8 cellular contexts compared by ENCODE assay signal in genomic region chr19:6516018-6516658, GRCh38. TPM values are rescaled to one million over a fixed set of nuclear protein-coding genes. Genes with fewer than 3 reads are reported as not detected.
DNase-seq lines count a peak whose midpoint lies in the region; ATAC-seq and TF ChIP-seq lines count a peak whose summit lies in the region.

No MANE protein-coding gene starts in this region.

- peak overlapping the region; percentile 31 for H3K4me3 ChIP-seq in endocrine pancreas (ENCODE audit: control insufficient read depth, insufficient read depth, low read length)

- DNase-seq in NCI-H82 (lab: John Stamatoyannopoulos, UW): peak; percentile 98
- DNase-seq in activated CD8-positive, alpha-beta T cell treated with anti-CD3 and anti-CD28 coated beads, Interleukin-2, amount 10 ng/mL, durations not matched to agents 7 days and 5 days: peak; percentile 87
- DNase-seq in memory B cell (ENCODE audit: low spot score in 2 of 2): peak in 1 of 2 donors; percentile 52
- peak; percentile 47 for DNase-seq in stimulated activated CD8-positive, alpha-beta memory T cell treated with anti-CD3 and anti-CD28 coated beads, Interleukin-12 subunit alpha, Interleukin-12 subunit beta, amount 100 ng/mL, for 1 hour (ENCODE audit: low read depth)
- DNase-seq in COR-L47 (lab: John Stamatoyannopoulos, UW): no peak

- POLR2A ChIA-PET in activated CD8-positive, alpha-beta T cell treated with anti-CD3 and anti-CD28 coated beads, Interleukin-2, amount 10 ng/mL, durations not matched to agents 7 days and 5 days (lab: Charles Lee): interaction anchor here (0.7 to 2.0 kb wide), 3 partner anchors 35 to 347 kb away, joined by 3 to 7 read pairs (median 5); partner anchors contain the start of genes DENND1C and GPR108

- H3K27ac Mint-ChIP-seq in activated CD8-positive, alpha-beta T cell treated with anti-CD3 and anti-CD28 coated beads, Interleukin-2, amount 10 ng/mL, durations not matched to agents 7 days and 5 days: peak overlapping the region; percentile 93
- peak overlapping the region; percentile 14 for H3K27ac Mint-ChIP-seq in memory B cell

- CTCF ChIA-PET in activated CD8-positive, alpha-beta T cell treated with anti-CD3 and anti-CD28 coated beads, Interleukin-2, amount 10 ng/mL, durations not matched to agents 7 days and 5 days (lab: Charles Lee): interaction anchor here (0.7 to 3.3 kb wide), 33 partner anchors 8 to 351 kb away, joined by 3 to 29 read pairs (median 5); partner anchors contain the start of genes DENND1C, KHSRP, TNFSF14 and VAV1

- H3K27me3 Mint-ChIP-seq in activated CD8-positive, alpha-beta T cell treated with anti-CD3 and anti-CD28 coated beads, Interleukin-2, amount 10 ng/mL, durations not matched to agents 7 days and 5 days (ENCODE audit: low read depth): no peaks in the 10 kb centered on the region
- no peaks in the 10 kb centered on the region for H3K27me3 Mint-ChIP-seq in memory B cell

- TF ChIP-seq POLR2A in GM10847 (IDR thresholded peaks at IDR 0.05; ENCODE audit: extremely low read depth, insufficient read length): peak; percentile 22

- no peaks in the 10 kb centered on the region for H3K9me3 Mint-ChIP-seq in activated CD8-positive, alpha-beta T cell treated with anti-CD3 and anti-CD28 coated beads, Interleukin-2, amount 10 ng/mL, durations not matched to agents 7 days and 5 days (ENCODE audit: insufficient read depth)
- H3K9me3 Mint-ChIP-seq in memory B cell: no peaks in the 10 kb centered on the region

- peaks cover 33% of the 10 kb centered on the region for H3K4me1 Mint-ChIP-seq in activated CD8-positive, alpha-beta T cell treated with anti-CD3 and anti-CD28 coated beads, Interleukin-2, amount 10 ng/mL, durations not matched to agents 7 days and 5 days (ENCODE audit: low read depth)
- H3K4me1 Mint-ChIP-seq in memory B cell: peaks cover 32% of the 10 kb centered on the region

- peaks cover 4% of the 10 kb centered on the region for H3K27me3 ChIP-seq in endocrine pancreas (ENCODE audit: control insufficient read depth, insufficient read depth, low read length)

- ATAC-seq in HG02870 (IDR thresholded peaks at IDR 0.05; ENCODE audit: unreplicated experiment) (peak; percentile 45), memory B cell (ENCODE audit: low read depth) (peak; percentile 15)
- peak; percentile 68 for ATAC-seq in activated CD8-positive, alpha-beta T cell treated with anti-CD3 and anti-CD28 coated beads, Interleukin-2, amount 10 ng/mL, durations not matched to agents 7 days and 5 days

- H3K4me3 Mint-ChIP-seq in activated CD8-positive, alpha-beta T cell treated with anti-CD3 and anti-CD28 coated beads, Interleukin-2, amount 10 ng/mL, durations not matched to agents 7 days and 5 days: peak overlapping the region; percentile 93
- H3K4me3 Mint-ChIP-seq in memory B cell: peak overlapping the region; percentile 93

- no peaks in the 10 kb centered on the region for H3K36me3 ChIP-seq in endocrine pancreas (ENCODE audit: control insufficient read depth, insufficient read depth, low read length)

- H3K36me3 Mint-ChIP-seq in activated CD8-positive, alpha-beta T cell treated with anti-CD3 and anti-CD28 coated beads, Interleukin-2, amount 10 ng/mL, durations not matched to agents 7 days and 5 days (ENCODE audit: low read depth): no peaks in the 10 kb centered on the region
- no peaks in the 10 kb centered on the region for H3K36me3 Mint-ChIP-seq in memory B cell

- H3K9ac ChIP-seq in endocrine pancreas (ENCODE audit: control insufficient read depth, insufficient read depth, low read length): peak overlapping the region; percentile 69

- no peaks in the 10 kb centered on the region for H3K4me1 ChIP-seq in endocrine pancreas (ENCODE audit: control insufficient read depth, insufficient read depth, low read length)

- H3K9me3 ChIP-seq in endocrine pancreas (ENCODE audit: control insufficient read depth, low read length): no peaks in the 10 kb centered on the region

RNA-seq across cellular contexts. Expression of gene TUBB4A, which starts 14.0 kb away (rescaled TPM):
- total RNA-seq in activated CD8-positive, alpha-beta T cell treated with anti-CD3 and anti-CD28 coated beads, Interleukin-2, amount 10 ng/mL, durations not matched to agents 7 days and 5 days: 1 to 10 TPM; 6.6 to 6.9 TPM

RNA-seq across cellular contexts. Expression of gene TNFSF9, which starts 14.7 kb away (rescaled TPM):
- total RNA-seq in activated CD8-positive, alpha-beta T cell treated with anti-CD3 and anti-CD28 coated beads, Interleukin-2, amount 10 ng/mL, durations not matched to agents 7 days and 5 days: 1 to 10 TPM; 1.5 to 1.7 TPM

RNA-seq across cellular contexts. Expression of gene DENND1C, which starts 34.6 kb away (rescaled TPM):
- total RNA-seq in activated CD8-positive, alpha-beta T cell treated with anti-CD3 and anti-CD28 coated beads, Interleukin-2, amount 10 ng/mL, durations not matched to agents 7 days and 5 days: 10 to 100 TPM; 94.1 to 97.5 TPM

RNA-seq across cellular contexts. Expression of gene CRB3, which starts 52.1 kb away (rescaled TPM):
- 1 to 10 TPM in 1 of 2 experiments, not detected in 1; 1.1 TPM for total RNA-seq in activated CD8-positive, alpha-beta T cell treated with anti-CD3 and anti-CD28 coated beads, Interleukin-2, amount 10 ng/mL, durations not matched to agents 7 days and 5 days

RNA-seq across cellular contexts. Expression of gene SLC25A23, which starts 56.5 kb away (rescaled TPM):
- total RNA-seq in activated CD8-positive, alpha-beta T cell treated with anti-CD3 and anti-CD28 coated beads, Interleukin-2, amount 10 ng/mL, durations not matched to agents 7 days and 5 days: 10 to 100 TPM; 27.5 to 28.0 TPM

Comparison
In these comparisons a context has a peak if more than half of its experiments do, and no peak if none do; other contexts are left out.
1. ATAC-seq: peak in every context shown above with its lines; median percentile 68 in activated CD8-positive, alpha-beta T cell treated with anti-CD3 and anti-CD28 coated beads, Interleukin-2, amount 10 ng/mL, durations not matched to agents 7 days and 5 days; 45 in HG02870; 15 in memory B cell.